ENCODE assay signal across 19 cellular contexts in the genomic region with DNA sequence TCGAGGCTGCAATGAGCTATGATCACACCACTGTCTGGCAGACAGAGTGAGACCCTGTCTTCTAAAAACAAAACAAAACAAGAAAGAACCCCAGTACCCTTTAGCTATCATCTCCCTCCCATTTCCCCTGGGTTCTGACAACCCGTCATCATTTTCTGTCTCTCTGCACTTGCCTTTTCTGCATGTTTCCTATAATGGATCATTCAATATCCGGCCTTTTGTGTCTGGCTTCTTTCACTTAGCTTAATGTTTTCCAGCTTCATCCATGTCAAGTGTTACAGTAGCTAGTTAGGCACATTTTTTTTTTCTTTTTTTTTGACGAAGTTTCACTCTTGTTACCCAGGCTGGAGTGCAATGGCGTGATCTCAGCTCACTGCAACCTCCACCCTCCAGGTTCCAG. TPM values are rescaled to one million over a fixed set of nuclear protein-coding genes. Genes with fewer than 3 reads are reported as not detected.
DNase-seq lines count a peak whose midpoint lies in the region; ATAC-seq and TF ChIP-seq lines count a peak whose summit lies in the region.
"Had no signal": no experiment of that assay in that cellular context is flagged by ENCODE, and none has a peak within 500 bp of the region (broad histone marks: within the 10 kb centered on the region; RNA-seq: fewer than 3 reads in every experiment).

No MANE protein-coding gene starts in this region.

- POLR2A ChIA-PET in A673 (lab: Charles Lee; ENCODE audit: low non-redundant PET), result no interaction called here

- WGBS in GM23248 (ENCODE audit: low coverage in 1 of 2, low lambda C conversion rate in 2 of 2, missing lambda C conversion rate in 2 of 2), 2 experiments, result 14 to 26% methylated on average over 5 of the region's 5 CpGs
- 87% methylated on average over 5 of the region's 5 CpGs for WGBS in mesenchymal stem cell

- no peaks in the 10 kb centered on the region for H3K9me3 Mint-ChIP-seq in T-helper 2 cell treated with Interferon-gamma antibody and Interleukin-4, amounts not matched to agents 5 μg/mL and 100 μg/mL, for 36 hours
- H3K9me3 Mint-ChIP-seq: CD4-positive, alpha-beta T cell had no signal

- H2BK120ac ChIP-seq in mesenchymal stem cell (ENCODE audit: low read depth, low read length), result no peak overlapping the region

- no peak overlapping the region for H3K4me3 Mint-ChIP-seq in T-helper 2 cell treated with Interferon-gamma antibody and Interleukin-4, amounts not matched to agents 5 μg/mL and 100 μg/mL, for 36 hours
- no peak overlapping the region for H3K4me3 Mint-ChIP-seq in T-helper 17 cell
- H3K4me3 Mint-ChIP-seq: CD4-positive, alpha-beta T cell; IgD-negative memory B cell had no signal

- H3K23ac ChIP-seq in mesenchymal stem cell (ENCODE audit: low read length in 2 of 2), result no peak overlapping the region

- ATAC-seq in SK-N-SH treated with all-trans-retinoic acid at 6 μM for 48 hours (peak; percentile 9; the same call in 2 of the 3 replicates), left colon (no peak), T-helper 17 cell (no peak)
- ATAC-seq: HCT116, HepG2 had no signal

- H3K9me2 ChIP-seq in GM23248 (ENCODE audit: insufficient read depth), result no peaks in the 10 kb centered on the region

- in situ Hi-C loops in GM23248 (cut with MboI), result no loop called here

- no peak overlapping the region for H2BK12ac ChIP-seq in mesenchymal stem cell (ENCODE audit: low read length in 2 of 2)

- H3K9ac ChIP-seq in GM23248, result no peak overlapping the region
- H3K9ac ChIP-seq in mesenchymal stem cell (ENCODE audit: low read length), result no peak overlapping the region

- H2AFZ ChIP-seq in GM23248, result no peak overlapping the region
- H2AFZ ChIP-seq in mesenchymal stem cell (ENCODE audit: low read depth, low read length), result no peak overlapping the region

- no peak overlapping the region for H3K18ac ChIP-seq in mesenchymal stem cell (ENCODE audit: low read depth in 1 of 2, low read length in 2 of 2)

- H3K4me1 ChIP-seq in A673 (ENCODE audit: insufficient read depth, low read length, poor library complexity, severe bottlenecking) (no peaks in the 10 kb centered on the region), GM23248 (ENCODE audit: insufficient read depth) (peaks cover 13% of the 10 kb centered on the region), mesenchymal stem cell (ENCODE audit: control insufficient read depth, insufficient read depth, low read depth, low read length) (peaks cover 4% of the 10 kb centered on the region)

- H3K27ac ChIP-seq in A673 (ENCODE audit: low read depth, low read length, poor library complexity, severe bottlenecking) (no peak overlapping the region), GM23248 (no peak overlapping the region), mesenchymal stem cell (ENCODE audit: low read length, poor library complexity, severe bottlenecking) (no peak overlapping the region)
- H3K27ac ChIP-seq: C4-2B had no signal

- H3K14ac ChIP-seq in mesenchymal stem cell (ENCODE audit: low read length in 2 of 2), result no peak overlapping the region

- no peak overlapping the region for H2AK5ac ChIP-seq in mesenchymal stem cell (ENCODE audit: low read length, severe bottlenecking)

- intact Hi-C loops in A673 (cut with micrococcal nuclease; ENCODE audit: unreplicated experiment), result loop anchor here (2.0 kb wide), 1 partner anchor 73 kb away; no protein-coding TSS in a partner anchor
- intact Hi-C loops in left colon (cut with DNase I, micrococcal nuclease), result no loop called here

- no peak overlapping the region for H3K27ac Mint-ChIP-seq in T-helper 2 cell treated with Interferon-gamma antibody and Interleukin-4, amounts not matched to agents 5 μg/mL and 100 μg/mL, for 36 hours
- no peak overlapping the region for H3K27ac Mint-ChIP-seq in T-helper 17 cell
- H3K27ac Mint-ChIP-seq: CD4-positive, alpha-beta T cell; IgD-negative memory B cell had no signal

- H2BK15ac ChIP-seq in mesenchymal stem cell (ENCODE audit: low read depth, poor library complexity, severe bottlenecking), result no peak overlapping the region

- H3F3A ChIP-seq in GM23248 (ENCODE audit: insufficient read depth), result peaks cover 21% of the 10 kb centered on the region

- peak; percentile 48 for DNase-seq in A673 (ENCODE audit: low spot score)
- peak; percentile 11 for DNase-seq in GM23248
- no peak for DNase-seq in mesenchymal stem cell
- no peak for DNase-seq in left colon
- DNase-seq in T-helper 2 cell treated with Interferon-gamma antibody and Interleukin-4, amounts not matched to agents 5 μg/mL and 100 μg/mL, for 36 hours (ENCODE audit: low spot score), result no peak
- DNase-seq in activated T-cell treated with anti-CD3 and anti-CD28 coated beads for 4 hours, result no peak
- DNase-seq in T-helper 17 cell, result no peak
- DNase-seq: AML-193; Caco-2; CD4-positive, alpha-beta T cell; DMS79; GDM1; GOT3; H7 had no signal

- H3K27me3 ChIP-seq in A673 (replicated peaks; ENCODE audit: insufficient read depth, low read depth, low read length, poor library complexity) (no peaks in the 10 kb centered on the region), GM23248 (replicated peaks; ENCODE audit: insufficient read depth) (no peaks in the 10 kb centered on the region), mesenchymal stem cell (ENCODE audit: control insufficient read depth in 1 of 2, insufficient read depth in 1 of 2, low read length in 2 of 2) (no peaks in the 10 kb centered on the region)

- H4K91ac ChIP-seq in mesenchymal stem cell (ENCODE audit: low read length), result no peak overlapping the region

- H3K36me3 ChIP-seq in A673 (ENCODE audit: insufficient read depth, low read length, poor library complexity, severe bottlenecking), result peaks cover 15% of the 10 kb centered on the region
- no peaks in the 10 kb centered on the region; the same call in 1 of the 2 replicates for H3K36me3 ChIP-seq in GM23248 (ENCODE audit: low read depth)
- H3K36me3 ChIP-seq in mesenchymal stem cell (ENCODE audit: control insufficient read depth in 1 of 2, insufficient read depth in 2 of 2, low read depth in 1 of 2, low read length in 2 of 2), result peaks cover 31 to 37% of the 10 kb centered on the region in 2 experiments

- no peaks in the 10 kb centered on the region for H4K20me1 ChIP-seq in GM23248 (ENCODE audit: insufficient read depth)

- no peak overlapping the region for H3K4me3 ChIP-seq in A673 (ENCODE audit: low read depth, low read length, poor library complexity, severe bottlenecking)
- no peak overlapping the region for H3K4me3 ChIP-seq in GM23248
- H3K4me3 ChIP-seq in mesenchymal stem cell (ENCODE audit: insufficient read depth in 1 of 2, low read depth in 1 of 2, low read length in 2 of 2), result no peak overlapping the region

- H2BK5ac ChIP-seq in mesenchymal stem cell (ENCODE audit: low read depth, low read length, poor library complexity, severe bottlenecking), result no peak overlapping the region

- CTCF ChIA-PET in A673 (lab: Charles Lee), result no interaction called here

- H3K4me2 ChIP-seq in GM23248 (ENCODE audit: unreplicated experiment) (no peak overlapping the region), mesenchymal stem cell (ENCODE audit: low read length, poor library complexity, severe bottlenecking) (no peak overlapping the region)

- peaks cover 9% of the 10 kb centered on the region for H3K36me3 Mint-ChIP-seq in T-helper 2 cell treated with Interferon-gamma antibody and Interleukin-4, amounts not matched to agents 5 μg/mL and 100 μg/mL, for 36 hours (ENCODE audit: low read depth)
- H3K36me3 Mint-ChIP-seq in T-helper 17 cell (ENCODE audit: low read depth), result peaks cover 8% of the 10 kb centered on the region

- TF ChIP-seq CTCF in A673 (conservative IDR thresholded peaks at IDR 0.05; ENCODE audit: low read depth, low read length), result no peak

- H3K27me3 Mint-ChIP-seq in T-helper 2 cell treated with Interferon-gamma antibody and Interleukin-4, amounts not matched to agents 5 μg/mL and 100 μg/mL, for 36 hours (ENCODE audit: low read depth), result no peaks in the 10 kb centered on the region
- H3K27me3 Mint-ChIP-seq in T-helper 17 cell, result peaks cover 7% of the 10 kb centered on the region
- H3K27me3 Mint-ChIP-seq: IgD-negative memory B cell had no signal

- no peaks in the 10 kb centered on the region for H3K79me2 ChIP-seq in GM23248 (ENCODE audit: insufficient read depth)

- BruUV-seq in A673 (replicated peaks; lab: Mats Ljungman, UMichigan), result no TSS peak

- H3K79me1 ChIP-seq in mesenchymal stem cell (replicated peaks; ENCODE audit: low read length, poor library complexity, severe bottlenecking), result peaks cover 9% of the 10 kb centered on the region

- H3K4me1 Mint-ChIP-seq in T-helper 2 cell treated with Interferon-gamma antibody and Interleukin-4, amounts not matched to agents 5 μg/mL and 100 μg/mL, for 36 hours (ENCODE audit: low read depth), result peaks cover 2% of the 10 kb centered on the region
- H3K4me1 Mint-ChIP-seq in T-helper 17 cell, result peaks cover 2% of the 10 kb centered on the region

- H4K8ac ChIP-seq in mesenchymal stem cell (ENCODE audit: low read length), result peak overlapping the region; percentile 23

- H3K9me3 ChIP-seq in A673 (ENCODE audit: low read depth, low read length, poor library complexity, severe bottlenecking) (no peaks in the 10 kb centered on the region), GM23248 (ENCODE audit: low read depth) (no peaks in the 10 kb centered on the region), mesenchymal stem cell (ENCODE audit: control insufficient read depth, low read length) (no peaks in the 10 kb centered on the region), T-helper 17 cell (ENCODE audit: control insufficient read depth, low read length, poor library complexity, severe bottlenecking) (no peaks in the 10 kb centered on the region)

- no peak overlapping the region for H3K4ac ChIP-seq in mesenchymal stem cell (ENCODE audit: low read depth in 1 of 2, low read length in 2 of 2)

TF ChIP-seq in SK-N-SH treated with all-trans-retinoic acid at 6 μM for 48 hours, 23 proteins besides CTCF, POLR2A, EP300 and RAD21 (continues in another document):
- no peak for TF ChIP-seq TOX (CRISPR knock-in tag; IDR thresholded peaks at IDR 0.05; ENCODE audit: borderline replicate concordance)

RNA-seq across cellular contexts. Expression of a gene that starts 16.5 kb away (rescaled TPM):
- total RNA-seq in A673 (2021), result 226 and 241 TPM in 2 replicates
- 224 and 231 TPM in 2 replicates for total RNA-seq in GM23248 (2014; rRNA removed; shearing (Covaris generic))
- polyA plus RNA-seq in GM23248 (2016; fragmentation: Nextera tagmentation; extraction: Ambion mirVana), result 584 and 619 TPM in 2 replicates
- 284 TPM for polyA plus RNA-seq in mesenchymal stem cell (2013, experiment 1 of 2)
- polyA plus RNA-seq in mesenchymal stem cell (2013, experiment 2 of 2), result 308 TPM
- total RNA-seq in left colon, result 100 to 1,000 TPM; 123 to 138 TPM
- total RNA-seq in T-helper 17 cell, result 10 to 100 TPM; 37.0 to 39.7 TPM

RNA-seq across cellular contexts. Expression of a gene that starts 26.7 kb away (rescaled TPM):
- total RNA-seq in A673 (2021) (76.5 and 76.7 TPM in 2 replicates), left colon (10 to 100 TPM; 65.8 to 73.1 TPM), T-helper 17 cell (10 to 100 TPM; 33.6 to 34.0 TPM)
- 35.2 and 39.5 TPM in 2 replicates for total RNA-seq in GM23248 (2014; rRNA removed; shearing (Covaris generic))
- polyA plus RNA-seq in GM23248 (2016; fragmentation: Nextera tagmentation; extraction: Ambion mirVana), result 13.5 and 13.9 TPM in 2 replicates
- 40.0 TPM for polyA plus RNA-seq in mesenchymal stem cell (2013, experiment 1 of 2)
- polyA plus RNA-seq in mesenchymal stem cell (2013, experiment 2 of 2), result 36.9 TPM

RNA-seq across cellular contexts. Expression of a gene that starts 45.7 kb away (rescaled TPM):
- total RNA-seq in A673 (2021) (283 and 295 TPM in 2 replicates), left colon (100 to 1,000 TPM in 1 of 2 donors, 10 to 100 TPM in 1; 88.5 to 145 TPM), T-helper 17 cell (10 to 100 TPM; 13.6 to 15.9 TPM)
- total RNA-seq in GM23248 (2014; rRNA removed; shearing (Covaris generic)), result 426 and 456 TPM in 2 replicates
- polyA plus RNA-seq in GM23248 (2016; fragmentation: Nextera tagmentation; extraction: Ambion mirVana), result 367 and 393 TPM in 2 replicates
- polyA plus RNA-seq in mesenchymal stem cell (2013, experiment 1 of 2), result 164 TPM
- 163 TPM for polyA plus RNA-seq in mesenchymal stem cell (2013, experiment 2 of 2)

Comparison
In these comparisons a context has a peak if more than half of its experiments do, and no peak if none do; other contexts are left out.
1. DNase-seq: peak in A673 (single experiment) and GM23248 (single experiment); none in mesenchymal stem cell (single experiment), left colon (0 of 2), T-helper 2 cell treated with Interferon-gamma antibody and Interleukin-4, amounts not matched to agents 5 μg/mL and 100 μg/mL, for 36 hours (single experiment), activated T-cell treated with anti-CD3 and anti-CD28 coated beads for 4 hours (single experiment) and T-helper 17 cell (0 of 3).
2. RNA of a gene that starts 45.7 kb away (total RNA-seq): 426 to 456 TPM in GM23248, 283 to 295 TPM in A673 and 88.5 to 145 TPM in left colon; 13.6 to 15.9 TPM in T-helper 17 cell; every median in the first group is over 4 times any median in the second.